ENCODE assay signal across 10 cellular contexts in genomic region chr3:192899540-192899982, GRCh38. TPM values are rescaled to one million over a fixed set of nuclear protein-coding genes. Genes with fewer than 3 reads are reported as not detected.
A peak's percentile ranks its signal among the peaks of the same experiment; 100 is the strongest.
DNase-seq lines count a peak whose midpoint lies in the region; ATAC-seq, FAIRE-seq and TF ChIP-seq lines count a peak whose summit lies in the region.
"Had no signal": no experiment of that assay in that cellular context is flagged by ENCODE, and none has a peak within 500 bp of the region (broad histone marks: within the 10 kb centered on the region; RNA-seq: fewer than 3 reads in every experiment).

No MANE protein-coding gene starts in this region.

- POLR2A ChIA-PET in GM12878 (lab: Charles Lee) = interaction anchor here (0.7 to 4.4 kb wide), 10 partner anchors 8 to 70 kb away, joined by 3 to 43 read pairs (median 3); no protein-coding TSS in a partner anchor

- in situ Hi-C loops in GM12878 (cut with MboI) = no loop called here

- TF ChIP-seq EP300 in GM12878 (IDR thresholded peaks at IDR 0.05; ENCODE audit: borderline replicate concordance in 1 of 2, control insufficient read depth in 1 of 2, low read depth in 2 of 2, low read length in 2 of 2) = no peak

- H3K9me2 ChIP-seq in MM.1S (replicated peaks; ENCODE audit: insufficient read depth, low read length) = no peaks in the 10 kb centered on the region

- no peak overlapping the region; the same call in 1 of the 2 replicates for H3K4me2 ChIP-seq in MM.1S (ENCODE audit: low read depth, low read length)
- H3K4me2 ChIP-seq in GM12878 (ENCODE audit: control insufficient read depth, insufficient read depth) = peak overlapping the region; percentile 3; the same call in 1 of the 2 replicates

- 0 out of 2 replicates have a peak, but pooled peaks have one; percentile 2 for TF ChIP-seq POLR2A in GM12878 (IDR thresholded peaks at IDR 0.05; ENCODE audit: low read depth, low read length)

- H2AFZ ChIP-seq in MM.1S (ENCODE audit: low read length) = no peak overlapping the region
- H2AFZ ChIP-seq in GM12878 (ENCODE audit: control insufficient read depth, low read depth, low read length) = no peak overlapping the region

- ATAC-seq in activated CD4-positive, CD25-positive, alpha-beta regulatory T cell treated with anti-CD3 and anti-CD28 coated beads, Interleukin-2, amount 50 U/mL, for 24 hours = peak; percentile 15 to 16
- ATAC-seq in GM12878 (peak; percentile 50), HG02763 (IDR thresholded peaks at IDR 0.05; ENCODE audit: unreplicated experiment) (no peak)

- no peak overlapping the region for H3K9ac ChIP-seq in MM.1S (ENCODE audit: low read length)
- peak overlapping the region; percentile 5; the same call in 1 of the 2 replicates for H3K9ac ChIP-seq in GM12878 (ENCODE audit: control insufficient read depth, insufficient read depth, low read length)

- RAD21 ChIA-PET in GM12878 (lab: Charles Lee; ENCODE audit: unreplicated experiment) = interaction anchor here (0.9 to 9.7 kb wide), 15 partner anchors 8 to 141 kb away, joined by 3 to 146 read pairs (median 6); partner anchors contain the start of gene MB21D2

- BruUV-seq in GM12878 (replicated peaks; lab: Mats Ljungman, UMichigan) = no TSS peak

- peaks cover 34% of the 10 kb centered on the region for H3K4me1 ChIP-seq in MM.1S (ENCODE audit: low read length)
- peaks cover 49% of the 10 kb centered on the region for H3K4me1 ChIP-seq in GM12878 (ENCODE audit: control insufficient read depth, insufficient read depth, low read length)
- no peaks in the 10 kb centered on the region for H3K4me1 ChIP-seq in BE2C

- H3K27me3 ChIP-seq in MM.1S (replicated peaks; ENCODE audit: insufficient read depth, low read length) = no peaks in the 10 kb centered on the region
- H3K27me3 ChIP-seq in GM12878 (replicated peaks in 1 of 2; ENCODE audit: control insufficient read depth in 2 of 2, insufficient read depth in 2 of 2, low read length in 1 of 2) = no peaks in the 10 kb centered on the region
- no peaks in the 10 kb centered on the region for H3K27me3 ChIP-seq in BE2C

- H3F3A ChIP-seq in MM.1S (ENCODE audit: insufficient read depth, low read length) = peaks cover 13% of the 10 kb centered on the region

- no peak for TF ChIP-seq CTCF in MM.1S (IDR thresholded peaks at IDR 0.05; ENCODE audit: low read length)
- no peak for TF ChIP-seq CTCF in GM12878 (IDR thresholded peaks at IDR 0.05 in 2 of 3, conservative IDR thresholded peaks at IDR 0.05 in 1 of 3; ENCODE audit: control insufficient read depth in 2 of 3, extremely low read depth in 1 of 3, insufficient read depth in 1 of 3, low read depth in 3 of 3, low read length in 3 of 3)
- no peak for TF ChIP-seq CTCF in BE2C (IDR thresholded peaks at IDR 0.05; ENCODE audit: low read depth, low read length)

- H3K79me2 ChIP-seq in MM.1S (ENCODE audit: low read length) = peaks cover 22% of the 10 kb centered on the region; the same call in 1 of the 2 replicates
- H3K79me2 ChIP-seq in GM12878 (ENCODE audit: control insufficient read depth, insufficient read depth, low read length) = peaks cover 62% of the 10 kb centered on the region

- H3K27ac ChIP-seq in MM.1S (ENCODE audit: low read length) = peak overlapping the region; percentile 54; the same call in 1 of the 2 replicates
- peak overlapping the region; percentile 70 for H3K27ac ChIP-seq in GM12878 (ENCODE audit: control insufficient read depth, insufficient read depth)

- 47% methylated on average over 3 of the region's 3 CpGs for WGBS in GM12878 (ENCODE audit: insufficient coverage, insufficient replicate concordance, low lambda C conversion rate, missing lambda C conversion rate)

- TF ChIP-seq RAD21 in GM12878 (IDR thresholded peaks at IDR 0.05; ENCODE audit: insufficient read depth, low read depth, low read length) = no peak

- intact Hi-C loops in GM12878 (cut with micrococcal nuclease; ENCODE audit: unreplicated experiment) = loop anchor here (2.0 kb wide), 1 partner anchor 17 kb away; the partner anchor contains the start of gene MB21D2

- CTCF ChIA-PET in GM12878 (lab: Yijun Ruan, JAX) = interaction anchor here (0.6 to 14.6 kb wide), 11 partner anchors 8 to 143 kb away, joined by 3 to 148 read pairs (median 5); partner anchors contain the start of gene MB21D2

- H3K9me3 ChIP-seq in MM.1S (replicated peaks; ENCODE audit: insufficient read depth, low read length) = no peaks in the 10 kb centered on the region
- peaks cover 10% of the 10 kb centered on the region; the same call in 2 of the 3 replicates for H3K9me3 ChIP-seq in GM12878 (replicated peaks; ENCODE audit: control insufficient read depth, insufficient read depth, low read length)
- H3K9me3 ChIP-seq in BE2C = no peaks in the 10 kb centered on the region

- H3K36me3 ChIP-seq in MM.1S (replicated peaks; ENCODE audit: insufficient read depth, low read length) (no peaks in the 10 kb centered on the region), GM12878 (ENCODE audit: control insufficient read depth in 2 of 2, insufficient read depth in 2 of 2, low read length in 1 of 2) (peaks cover 0 to under 1% of the 10 kb centered on the region in 2 experiments; a peak in 1 of 4 replicates), BE2C (no peaks in the 10 kb centered on the region)

- H4K20me1 ChIP-seq in MM.1S (ENCODE audit: insufficient read depth, low read length) (no peaks in the 10 kb centered on the region), GM12878 (ENCODE audit: control insufficient read depth, insufficient read depth) (no peaks in the 10 kb centered on the region)

- SMC1A ChIA-PET in GM12878 (lab: Charles Lee; ENCODE audit: uncharacterized antibody, unreplicated experiment) = interaction anchor here (0.7 to 14.6 kb wide), 16 partner anchors 8 to 83 kb away, joined by 3 to 283 read pairs (median 6); partner anchors contain the start of gene MB21D2

- DNase-seq in activated CD4-positive, CD25-positive, alpha-beta regulatory T cell treated with anti-CD3 and anti-CD28 coated beads, Interleukin-2, amount 50 U/mL, for 72 hours = no peak
- no peak for DNase-seq in MM.1S
- no peak for DNase-seq in GM12878 (ENCODE audit: low read depth, low spot score)
- DNase-seq in skeletal muscle cell (ENCODE audit: low read depth) = peak; percentile 78
- DNase-seq in retina = no peak
- DNase-seq in BE2C = no peak
- DNase-seq: activated gamma-delta T cell, naive B cell had no signal

- H3K4me3 ChIP-seq in MM.1S (ENCODE audit: low read length) (no peak overlapping the region), GM12878 (no peak overlapping the region), skeletal muscle cell (ENCODE audit: low read depth, low read length) (no peak overlapping the region), BE2C (ENCODE audit: low read depth, low read length) (no peak overlapping the region)

- FAIRE-seq in GM12878 (lab: Jason Lieb, UNC) = no peak

TF ChIP-seq in GM12878, 131 proteins besides CTCF, POLR2A, EP300 and RAD21 (continues in another document):
- no peak for TF ChIP-seq FOS (IDR thresholded peaks at IDR 0.05; ENCODE audit: borderline replicate concordance, extremely low read depth, insufficient read length)
- no peak for TF ChIP-seq BRCA1 (IDR thresholded peaks at IDR 0.05; ENCODE audit: low read depth, low read length)
- TF ChIP-seq ZBTB11 (CRISPR knock-in tag; IDR thresholded peaks at IDR 0.05) = no peak
- no peak for TF ChIP-seq ZNF207 (IDR thresholded peaks at IDR 0.05; ENCODE audit: borderline replicate concordance)
- TF ChIP-seq MYB (IDR thresholded peaks at IDR 0.05; ENCODE audit: borderline replicate concordance, low read depth, low read length) = no peak
- TF ChIP-seq POLR2AphosphoS5 (IDR thresholded peaks at IDR 0.05; ENCODE audit: low read length) = peak; percentile 43
- no peak for TF ChIP-seq CREB1 (IDR thresholded peaks at IDR 0.05; ENCODE audit: low read depth)

RNA-seq across cellular contexts. Expression of gene MB21D2, which starts 18.1 kb away (rescaled TPM):
- 21.2 and 21.5 TPM in 2 replicates for total RNA-seq in GM12878 (2013; cell fraction: nucleolus; rRNA removed)
- total RNA-seq in GM12878 (2014; rRNA removed) (19.6 and 21.5 TPM in 2 replicates), GM12878 (2014; rRNA removed; fragmentation: Illumina TruSeq; extraction: Trizol) (15.3 and 16.0 TPM in 2 replicates), GM12878 (2021) (16.1 and 16.6 TPM in 2 replicates)
- polyA plus RNA-seq in GM12878 (2011; ENCODE audit: low read depth) = 5.7 TPM
- polyA plus RNA-seq in GM12878 (2011; rRNA removed) (11.0 and 11.6 TPM in 2 replicates), GM12878 (2014; fragmentation: Illumina TruSeq; extraction: Trizol) (12.1 and 12.7 TPM in 2 replicates), GM12878 (2014; fragmentation: Nextera tagmentation; extraction: Ambion mirVana) (10 to 100 TPM in 1 of 2 experiments, 1 to 10 TPM in 1; 7.9 to 21.2 TPM), GM12878 (2014; rRNA removed) (8.7 and 9.0 TPM in 2 replicates), GM12878 (2016; fragmentation: Nextera tagmentation; extraction: Ambion mirVana) (10 to 100 TPM; 15.4 to 15.9 TPM)
- 8.3 and 9.8 TPM in 2 replicates for polyA plus RNA-seq in GM12878 (2011; cell fraction: cytosol; rRNA removed)
- 6.7 and 6.8 TPM in 2 replicates for polyA plus RNA-seq in GM12878 (2011; cell fraction: nucleus; rRNA removed)
- polyA plus RNA-seq in GM12878 (2012) = 7.1 and 8.3 TPM in 2 replicates
- 19.7 and 20.8 TPM in 2 replicates for polyA minus RNA-seq in GM12878 (2011; rRNA and poly(A)+ RNA removed)
- polyA minus RNA-seq in GM12878 (2011; cell fraction: cytosol; rRNA and poly(A)+ RNA removed) = 4.5 and 6.0 TPM in 2 replicates
- 7.9 and 11.9 TPM in 2 replicates for polyA minus RNA-seq in GM12878 (2011; cell fraction: nucleus; rRNA and poly(A)+ RNA removed)
- 1.4 TPM for polyA plus RNA-seq in BE2C (2012; ENCODE audit: insufficient read depth, insufficient read length, low read depth)
